Comparison of ENCODE assay signal across 1 cellular context in genomic region chr14:68397827-68398226, GRCh38.
TF ChIP-seq lines count a peak whose summit lies in the region.

No MANE protein-coding gene starts in this region.

TF ChIP-seq in SK-N-SH treated with all-trans-retinoic acid at 6 μM for 48 hours, 23 proteins besides CTCF, POLR2A, EP300 and RAD21 (continued from another document):
- TF ChIP-seq, protein P1, sequence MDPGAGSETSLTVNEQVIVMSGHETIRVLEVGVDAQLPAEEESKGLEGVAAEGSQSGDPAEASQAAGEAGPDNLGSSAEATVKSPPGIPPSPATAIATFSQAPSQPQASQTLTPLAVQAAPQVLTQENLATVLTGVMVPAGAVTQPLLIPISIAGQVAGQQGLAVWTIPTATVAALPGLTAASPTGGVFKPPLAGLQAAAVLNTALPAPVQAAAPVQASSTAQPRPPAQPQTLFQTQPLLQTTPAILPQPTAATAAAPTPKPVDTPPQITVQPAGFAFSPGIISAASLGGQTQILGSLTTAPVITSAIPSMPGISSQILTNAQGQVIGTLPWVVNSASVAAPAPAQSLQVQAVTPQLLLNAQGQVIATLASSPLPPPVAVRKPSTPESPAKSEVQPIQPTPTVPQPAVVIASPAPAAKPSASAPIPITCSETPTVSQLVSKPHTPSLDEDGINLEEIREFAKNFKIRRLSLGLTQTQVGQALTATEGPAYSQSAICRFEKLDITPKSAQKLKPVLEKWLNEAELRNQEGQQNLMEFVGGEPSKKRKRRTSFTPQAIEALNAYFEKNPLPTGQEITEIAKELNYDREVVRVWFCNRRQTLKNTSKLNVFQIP (CRISPR knock-in tag; IDR thresholded peaks at IDR 0.05; ENCODE audit: borderline replicate concordance, low read depth): no peak
- TF ChIP-seq CSDC2 (CRISPR knock-in tag; IDR thresholded peaks at IDR 0.05): no peak
